1 cellular context compared by ENCODE assay signal in the genomic region with DNA sequence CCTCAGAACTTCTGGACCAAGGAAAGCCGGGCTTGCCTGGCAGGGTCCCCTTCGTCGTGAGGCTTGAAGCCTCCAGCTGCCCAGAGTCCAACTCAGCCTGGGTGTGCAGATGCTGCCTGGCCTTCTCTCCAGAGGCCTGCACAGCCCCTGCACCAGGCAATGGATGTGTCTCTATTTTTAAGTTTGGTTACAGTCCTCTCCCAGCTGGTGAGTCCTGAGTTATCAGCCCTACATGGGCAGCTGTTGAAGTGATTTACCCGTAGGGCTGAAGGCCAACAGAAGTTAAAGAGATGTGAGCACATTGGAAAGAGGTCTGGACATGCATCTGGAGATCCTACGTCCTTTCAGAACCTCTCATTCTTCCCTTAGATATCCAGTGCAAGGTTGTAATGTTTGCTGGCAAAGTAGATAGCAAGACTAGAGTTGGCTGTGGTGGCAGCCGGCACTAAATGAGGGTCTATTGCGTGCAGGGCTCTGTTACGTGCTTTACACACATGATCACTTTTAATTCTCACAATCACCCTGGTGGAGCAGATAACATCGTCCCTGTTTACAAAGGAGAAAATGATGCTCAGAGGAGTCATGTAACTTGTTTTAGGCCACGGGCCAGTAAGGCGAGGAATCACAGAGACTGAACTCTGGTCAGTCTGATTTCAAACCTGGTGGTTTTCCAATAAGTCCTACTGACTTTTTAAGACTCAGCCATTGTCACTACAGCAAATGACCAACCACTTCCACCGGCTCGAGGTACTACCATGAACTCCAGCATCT.
TF ChIP-seq lines count a peak whose summit lies in the region.

No MANE protein-coding gene starts in this region.

TF ChIP-seq in SK-N-SH, 30 proteins besides CTCF, POLR2A, EP300 and RAD21 (continued from another document):
- TF ChIP-seq, protein P1, sequence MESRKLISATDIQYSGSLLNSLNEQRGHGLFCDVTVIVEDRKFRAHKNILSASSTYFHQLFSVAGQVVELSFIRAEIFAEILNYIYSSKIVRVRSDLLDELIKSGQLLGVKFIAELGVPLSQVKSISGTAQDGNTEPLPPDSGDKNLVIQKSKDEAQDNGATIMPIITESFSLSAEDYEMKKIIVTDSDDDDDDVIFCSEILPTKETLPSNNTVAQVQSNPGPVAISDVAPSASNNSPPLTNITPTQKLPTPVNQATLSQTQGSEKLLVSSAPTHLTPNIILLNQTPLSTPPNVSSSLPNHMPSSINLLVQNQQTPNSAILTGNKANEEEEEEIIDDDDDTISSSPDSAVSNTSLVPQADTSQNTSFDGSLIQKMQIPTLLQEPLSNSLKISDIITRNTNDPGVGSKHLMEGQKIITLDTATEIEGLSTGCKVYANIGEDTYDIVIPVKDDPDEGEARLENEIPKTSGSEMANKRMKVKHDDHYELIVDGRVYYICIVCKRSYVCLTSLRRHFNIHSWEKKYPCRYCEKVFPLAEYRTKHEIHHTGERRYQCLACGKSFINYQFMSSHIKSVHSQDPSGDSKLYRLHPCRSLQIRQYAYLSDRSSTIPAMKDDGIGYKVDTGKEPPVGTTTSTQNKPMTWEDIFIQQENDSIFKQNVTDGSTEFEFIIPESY (IDR thresholded peaks at IDR 0.05; ENCODE audit: borderline replicate concordance, low read depth), result no peak
TF ChIP-seq in SK-N-SH: peak in this region for 0.
